ENCODE assay signal across 9 cellular contexts in genomic region chr7:4610768-4611467, GRCh38.
DNase-seq lines count a peak whose midpoint lies in the region; ATAC-seq and TF ChIP-seq lines count a peak whose summit lies in the region.
"Had no signal": no experiment of that assay in that cellular context is flagged by ENCODE, and none has a peak within 500 bp of the region (broad histone marks: within the 10 kb centered on the region; RNA-seq: fewer than 3 reads in every experiment).

No MANE protein-coding gene starts in this region.

- POLR2A ChIA-PET in Panc1 (lab: Charles Lee), result no interaction called here

- no peak overlapping the region for H3K27ac ChIP-seq in Panc1 (ENCODE audit: low read length)
- H3K27ac ChIP-seq in ovary, result no peak overlapping the region
- H3K27ac ChIP-seq: skin epidermis had no signal

- ATAC-seq in GM18870 (IDR thresholded peaks at IDR 0.05; ENCODE audit: unreplicated experiment) (peak; percentile 69), Panc1 (peak; percentile 87)

- intact Hi-C loops in Panc1 (cut with micrococcal nuclease; ENCODE audit: unreplicated experiment) (loop anchor here (1.0 kb wide), 1 partner anchor 20 kb away; no protein-coding TSS in a partner anchor), ovary (cut with DNase I) (loop anchor here in 3 of 4 donors (5.0 to 10.0 kb wide), 3 partner anchors 136 to 274 kb away; partner anchors contain the start of gene RADIL (in 1 of the 3))

- DNase-seq in AG20443 (ENCODE audit: low spot score) (peak; percentile 79), HUDEP-2 (lab: John Stamatoyannopoulos, UW; ENCODE audit: unreplicated experiment in 76 of 76) (peak in 51 of 76 experiments; percentile 3 to 70 (median 37)), Panc1 (ENCODE audit: low read depth, low spot score) (peak; percentile 63), fibroblast of villous mesenchyme (ENCODE audit: low read depth) (peak; percentile 79), ovary (peak; percentile 23 to 67 (median 42)), occipital lobe (lab: John Stamatoyannopoulos, UW) (no peak)
- DNase-seq in activated T-cell treated with anti-CD3 and anti-CD28 coated beads, Interleukin-2, amount 50 U/mL, for 48 hours, result peak; percentile 55 to 57

- CTCF ChIA-PET in Panc1 (lab: Charles Lee), result interaction anchor here (1.2 kb wide), 1 partner anchor 15 kb away, joined by 3 read pairs; no protein-coding TSS in a partner anchor

- H3K4me1 ChIP-seq in Panc1 (ENCODE audit: control insufficient read depth, insufficient read depth, low read length), result peaks cover 5% of the 10 kb centered on the region; the same call in 1 of the 2 replicates
- peaks cover 1% of the 10 kb centered on the region for H3K4me1 ChIP-seq in ovary (ENCODE audit: insufficient read depth)

- H3K9me3 ChIP-seq in Panc1 (ENCODE audit: control insufficient read depth, insufficient read depth, low read depth, low read length), result no peaks in the 10 kb centered on the region
- no peaks in the 10 kb centered on the region for H3K9me3 ChIP-seq in ovary

- no peak for TF ChIP-seq POLR2A in ovary (IDR thresholded peaks at IDR 0.05)

- no TSS peak for BruUV-seq in Panc1 (replicated peaks; lab: Mats Ljungman, UMichigan)

- no peaks in the 10 kb centered on the region for H3K27me3 ChIP-seq in Panc1 (ENCODE audit: control insufficient read depth, insufficient read depth, low read length)
- no peaks in the 10 kb centered on the region for H3K27me3 ChIP-seq in ovary

- TF ChIP-seq EP300 in ovary (IDR thresholded peaks at IDR 0.05), result no peak

- H3K4me3 ChIP-seq in Panc1 (ENCODE audit: low read depth in 2 of 2, low read length in 2 of 2), result no peak overlapping the region
- H3K4me3 ChIP-seq in fibroblast of villous mesenchyme (ENCODE audit: low read depth, low read length), result no peak overlapping the region
- H3K4me3 ChIP-seq in ovary, result no peak overlapping the region
- H3K4me3 ChIP-seq: skin epidermis had no signal

- 53 to 58% (median 57%) methylated on average over 8 of the region's 8 CpGs for WGBS in ovary, 3 donors

- peak; percentile 96 for TF ChIP-seq CTCF in Panc1 (IDR thresholded peaks at IDR 0.05)
- TF ChIP-seq CTCF in fibroblast of villous mesenchyme (IDR thresholded peaks at IDR 0.05; ENCODE audit: insufficient read depth, low read depth, low read length), result peak; percentile 76
- peak; percentile 70 to 81 (median 76) for TF ChIP-seq CTCF in ovary (IDR thresholded peaks at IDR 0.05)

- in situ Hi-C loops in Panc1 (cut with HindIII; ENCODE audit: low pct_unique_long_range_greater_than_20kb, low sequenced_read_pairs), result no loop called here

- no peaks in the 10 kb centered on the region for H3K36me3 ChIP-seq in Panc1 (ENCODE audit: control insufficient read depth, insufficient read depth, low read length)
- H3K36me3 ChIP-seq in ovary, result no peaks in the 10 kb centered on the region
